In the genomic region with DNA sequence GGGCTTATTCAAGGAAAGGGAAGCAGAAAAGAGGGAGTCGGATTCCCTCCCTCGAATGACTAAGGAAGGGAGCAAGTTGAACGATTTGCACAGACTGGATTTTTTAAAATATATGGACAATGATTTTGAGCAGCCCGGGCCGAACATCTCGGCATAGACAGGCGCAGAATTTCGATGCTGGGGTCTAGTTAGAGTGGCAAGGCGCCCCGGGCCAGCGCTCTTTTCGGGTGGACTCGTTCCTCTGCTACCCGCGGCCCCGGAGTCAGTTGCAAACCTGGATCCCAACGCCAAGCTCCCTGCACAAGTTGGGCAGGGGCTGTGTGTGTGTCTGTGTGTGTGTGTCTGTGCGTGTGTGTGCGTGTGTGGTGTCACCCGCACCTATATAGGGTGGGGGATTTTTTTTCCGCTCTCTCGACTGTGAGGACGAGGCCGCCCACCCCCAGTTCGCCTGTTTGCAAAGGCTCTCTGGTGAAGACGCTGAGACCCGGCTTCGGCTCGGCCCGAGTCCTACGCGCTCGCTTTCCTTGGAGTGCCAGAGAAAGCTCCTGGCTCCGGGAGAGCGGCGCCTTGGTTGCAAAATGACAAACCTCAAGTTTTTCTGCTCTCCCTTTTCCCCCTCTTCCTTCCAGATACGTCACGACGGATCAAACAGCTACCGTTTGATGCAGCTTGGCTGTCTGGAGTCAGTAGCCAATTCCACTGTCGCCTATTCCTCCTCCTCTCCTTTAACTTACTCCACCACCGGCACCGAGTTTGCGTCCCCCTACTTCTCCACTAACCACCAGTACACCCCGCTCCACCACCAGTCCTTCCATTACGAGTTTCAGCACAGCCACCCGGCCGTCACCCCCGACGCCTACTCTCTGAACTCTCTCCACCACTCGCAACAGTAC, we compare ENCODE assay signal across 1 cellular context.
TF ChIP-seq lines count a peak whose summit lies in the region.

No MANE protein-coding gene starts in this region.

TF ChIP-seq in GM23338, 12 proteins besides CTCF, POLR2A, EP300 and RAD21 (continued from another document):
- no peak for TF ChIP-seq ZNF462 (CRISPR knock-in tag; IDR thresholded peaks at IDR 0.05)
- no peak for TF ChIP-seq ZNF114 (CRISPR knock-in tag; IDR thresholded peaks at IDR 0.05)
